ENCODE assay signal across 8 cellular contexts in the genomic region with DNA sequence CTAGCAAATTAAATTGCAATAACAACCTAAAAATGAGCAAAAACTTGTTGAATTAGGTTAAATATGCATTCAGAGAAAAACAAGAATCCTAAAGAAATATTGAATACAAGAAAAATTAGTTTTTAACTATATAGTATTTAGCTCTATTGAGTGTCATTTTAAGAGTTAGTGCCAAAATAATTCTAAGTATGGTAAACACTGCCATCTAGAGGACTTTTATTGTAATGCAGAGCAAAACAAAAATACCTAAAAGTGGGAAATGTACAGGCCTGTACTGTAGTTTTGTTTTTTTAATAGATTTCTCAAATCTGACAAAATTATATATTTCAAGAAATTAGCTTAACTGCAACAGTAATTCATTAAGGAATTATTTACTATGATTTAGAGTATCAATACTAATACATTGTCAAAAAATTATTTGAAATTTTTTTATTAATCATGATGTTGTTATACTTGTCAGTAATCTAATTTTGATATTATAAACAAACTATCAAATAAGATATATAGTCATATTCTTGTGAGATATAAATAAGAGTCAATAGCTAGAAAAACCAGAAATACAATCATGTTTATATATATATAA. TPM values are rescaled to one million over a fixed set of nuclear protein-coding genes. Genes with fewer than 3 reads are reported as not detected.
DNase-seq lines count a peak whose midpoint lies in the region; ATAC-seq and TF ChIP-seq lines count a peak whose summit lies in the region.

No MANE protein-coding gene starts in this region.

- H3K9me3 ChIP-seq in cardiac muscle cell (ENCODE audit: low read depth) (no peaks in the 10 kb centered on the region), ovary (no peaks in the 10 kb centered on the region)

- H3K27ac ChIP-seq in cardiac muscle cell, result no peak overlapping the region
- no peak overlapping the region for H3K27ac ChIP-seq in dorsolateral prefrontal cortex
- H3K27ac ChIP-seq in ovary, result no peak overlapping the region

- TF ChIP-seq CTCF in cardiac muscle cell (IDR thresholded peaks at IDR 0.05; ENCODE audit: low read depth, low read length) (peak; percentile 60), dorsolateral prefrontal cortex (IDR thresholded peaks at IDR 0.05 in 54 of 56, conservative IDR thresholded peaks at IDR 0.05 in 2 of 56; ENCODE audit: low read depth in 1 of 56, partially characterized antibody in 56 of 56) (peak; percentile 67 to 97 (median 87)), ovary (IDR thresholded peaks at IDR 0.05) (peak in 2 of 3 donors; percentile 29 to 34)

- TF ChIP-seq POLR2A in ovary (IDR thresholded peaks at IDR 0.05), result no peak

- H3K27me3 ChIP-seq in cardiac muscle cell (no peaks in the 10 kb centered on the region), dorsolateral prefrontal cortex (no peaks in the 10 kb centered on the region), ovary (no peaks in the 10 kb centered on the region)

- ATAC-seq in HG02852 (IDR thresholded peaks at IDR 0.05; ENCODE audit: unreplicated experiment), result peak; percentile 82

- H3K4me1 ChIP-seq in cardiac muscle cell (ENCODE audit: low read depth), result no peaks in the 10 kb centered on the region
- no peaks in the 10 kb centered on the region for H3K4me1 ChIP-seq in ovary (ENCODE audit: insufficient read depth)

- intact Hi-C loops in cardiac septum (cut with DNase I) (loop anchor here (10.0 kb wide), 2 partner anchors 404 to 1584 kb away; no protein-coding TSS in a partner anchor), dorsolateral prefrontal cortex (cut with DNase I) (no loop called here), ovary (cut with DNase I) (no loop called here)

- DNase-seq in cardiac muscle cell (ENCODE audit: low read depth in 1 of 2, low spot score in 1 of 2) (peak; percentile 26 to 55), cardiac septum (ENCODE audit: low spot score) (no peak), NCI-H748 (lab: John Stamatoyannopoulos, UW; ENCODE audit: unreplicated experiment) (peak; percentile 24), dorsolateral prefrontal cortex (no peak), ovary (no peak), iPS-NIHi7 (ENCODE audit: extremely low spot score) (no peak)
- no peak for DNase-seq in activated CD4-positive, alpha-beta T cell treated with anti-CD3 and anti-CD28 coated beads, Interleukin-2, amount 50 U/mL, for 4 hours

- H3K36me3 ChIP-seq in cardiac muscle cell, result no peaks in the 10 kb centered on the region
- H3K36me3 ChIP-seq in ovary, result no peaks in the 10 kb centered on the region

- TF ChIP-seq EP300 in ovary (IDR thresholded peaks at IDR 0.05), result no peak

- H3K4me3 ChIP-seq in cardiac muscle cell, result no peak overlapping the region
- peak overlapping the region in 1 of 59 donors; percentile 3 for H3K4me3 ChIP-seq in dorsolateral prefrontal cortex
- no peak overlapping the region for H3K4me3 ChIP-seq in ovary

RNA-seq across cellular contexts. Expression of a gene that starts 8.2 kb away (rescaled TPM):
- total RNA-seq in cardiac muscle cell (2.3 and 2.4 TPM in 2 replicates), cardiac septum (17.1 TPM), dorsolateral prefrontal cortex (100 to 1,000 TPM; 181 to 426 (median 260) TPM), ovary (1 to 10 TPM; 1.2 to 6.5 (median 1.5) TPM)
- polyA plus RNA-seq in cardiac muscle cell (1.6 and 4.2 TPM in 2 replicates), ovary (1 to 10 TPM in 1 of 2 donors, under 1 TPM in 1; 0.18 to 1.0 TPM)

Comparison
In these comparisons a context has a peak if more than half of its experiments do, and no peak if none do; other contexts are left out.
1. DNase-seq: peak in cardiac muscle cell (2 of 2) and NCI-H748 (single experiment); none in cardiac septum (single experiment), dorsolateral prefrontal cortex (0 of 10), ovary (0 of 5), activated CD4-positive, alpha-beta T cell treated with anti-CD3 and anti-CD28 coated beads, Interleukin-2, amount 50 U/mL, for 4 hours (0 of 2) and iPS-NIHi7 (single experiment).
2. CTCF ChIP-seq: peak in every context shown above with its lines; median percentile 87 in dorsolateral prefrontal cortex; 60 in cardiac muscle cell; 32 in ovary.
3. RNA of a gene that starts 8.2 kb away (total RNA-seq): 181 to 426 TPM in dorsolateral prefrontal cortex; 17.1 TPM in cardiac septum (single experiment), 2.3 to 2.4 TPM in cardiac muscle cell and 1.2 to 6.5 TPM in ovary; every median in the first group is over 10 times any median in the second.